8 cellular contexts compared by ENCODE assay signal in the genomic region with DNA sequence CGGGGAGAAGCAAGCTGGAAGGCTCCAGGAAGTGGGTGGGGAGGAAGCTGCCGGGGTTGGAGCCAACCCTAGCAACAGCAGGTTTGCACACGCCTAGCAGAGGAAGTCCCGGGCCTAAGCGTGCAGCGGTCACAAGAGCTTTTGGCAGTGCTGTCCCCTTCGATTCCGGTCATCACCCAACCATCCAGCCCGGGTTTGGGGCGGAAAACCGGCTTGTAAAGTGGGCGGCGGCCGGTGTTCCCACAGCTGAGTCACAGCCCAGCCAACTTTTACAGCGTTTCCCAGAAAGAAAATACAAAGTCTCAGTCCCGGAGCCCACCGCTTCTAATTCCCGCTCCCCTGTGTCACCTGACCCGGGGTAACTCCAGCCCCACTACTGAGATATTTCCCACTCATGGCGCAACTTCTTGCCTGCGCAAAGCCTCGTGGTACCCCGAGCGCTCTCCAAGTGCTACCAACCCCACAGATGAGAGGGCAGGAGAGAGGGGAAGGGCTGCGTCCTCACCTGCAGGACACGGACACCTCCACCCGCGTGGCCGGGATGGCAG. TPM values are rescaled to one million over a fixed set of nuclear protein-coding genes. Genes with fewer than 3 reads are reported as not detected.
A peak's percentile ranks its signal among the peaks of the same experiment; 100 is the strongest.
DNase-seq lines count a peak whose midpoint lies in the region; ATAC-seq and TF ChIP-seq lines count a peak whose summit lies in the region.

No MANE protein-coding gene starts in this region.

- peaks cover 0 to 30% (median 17%) of the 10 kb centered on the region in 12 donors for H3K4me1 ChIP-seq in heart left ventricle

- H3K4me1 Mint-ChIP-seq in activated naive CD8-positive, alpha-beta T cell treated with anti-CD3 and anti-CD28 coated beads, Interleukin-2, amount 50 U/mL, for 24 hours, result peaks cover 26% of the 10 kb centered on the region

- H3K36me3 ChIP-seq in heart left ventricle, result no peaks in the 10 kb centered on the region

- H3K27ac ChIP-seq in heart left ventricle, result peak overlapping the region; percentile 88 to 98 (median 94)

- H3K9me3 Mint-ChIP-seq in activated naive CD8-positive, alpha-beta T cell treated with anti-CD3 and anti-CD28 coated beads, Interleukin-2, amount 50 U/mL, for 24 hours, result no peaks in the 10 kb centered on the region

- DNase-seq in AG08395 (ENCODE audit: low spot score) (peak; percentile 86), SIG-M5 (lab: John Stamatoyannopoulos, UW) (peak; percentile 74), heart left ventricle (peak; percentile 89 to 94 (median 91)), pons (ENCODE audit: low spot score) (peak; percentile 41), NCI-H510A treated with DMSO at 0.1 percent for 48 hours (lab: John Stamatoyannopoulos, UW) (no peak)
- DNase-seq in activated naive CD8-positive, alpha-beta T cell treated with anti-CD3 and anti-CD28 coated beads, Interleukin-2, amount 50 U/mL, for 24 hours, result peak; percentile 41

- H3K27ac Mint-ChIP-seq in activated naive CD8-positive, alpha-beta T cell treated with anti-CD3 and anti-CD28 coated beads, Interleukin-2, amount 50 U/mL, for 24 hours, result peak overlapping the region; percentile 79

- H3K27me3 ChIP-seq in heart left ventricle, result no peaks in the 10 kb centered on the region

- 1% methylated on average over 18 to 29 of the region's 29 CpGs for WGBS in heart left ventricle, 4 donors

- H3K36me3 Mint-ChIP-seq in activated naive CD8-positive, alpha-beta T cell treated with anti-CD3 and anti-CD28 coated beads, Interleukin-2, amount 50 U/mL, for 24 hours (ENCODE audit: low read depth), result peaks cover 2% of the 10 kb centered on the region

- ATAC-seq in GM19025 (IDR thresholded peaks at IDR 0.05; ENCODE audit: low read depth, unreplicated experiment) (peak; percentile 48), HG03108 (IDR thresholded peaks at IDR 0.05; ENCODE audit: unreplicated experiment) (peak; percentile 58), heart left ventricle (peak; percentile 87 to 93 (median 91))
- peak; percentile 44 for ATAC-seq in activated naive CD8-positive, alpha-beta T cell treated with anti-CD3 and anti-CD28 coated beads, Interleukin-2, amount 50 U/mL, for 24 hours

- no peak for TF ChIP-seq POLR2A in heart left ventricle (IDR thresholded peaks at IDR 0.05)

- no peak for TF ChIP-seq CTCF in heart left ventricle (IDR thresholded peaks at IDR 0.05)

- intact Hi-C loops in heart left ventricle (cut with DNase I), result loop anchor here in 7 of 10 donors (5.0 to 10.0 kb wide), 7 partner anchors 53 to 580 kb away; no protein-coding TSS in a partner anchor

- H3K9me3 ChIP-seq in heart left ventricle, result no peaks in the 10 kb centered on the region

- H3K4me3 ChIP-seq in heart left ventricle, result peak overlapping the region; percentile 55 to 85 (median 74)

- peaks cover 24% of the 10 kb centered on the region for H3K27me3 Mint-ChIP-seq in activated naive CD8-positive, alpha-beta T cell treated with anti-CD3 and anti-CD28 coated beads, Interleukin-2, amount 50 U/mL, for 24 hours

- H3K4me3 Mint-ChIP-seq in activated naive CD8-positive, alpha-beta T cell treated with anti-CD3 and anti-CD28 coated beads, Interleukin-2, amount 50 U/mL, for 24 hours, result peak overlapping the region; percentile 81

RNA-seq across cellular contexts. Expression of gene CPNE8, which starts 0.4 kb away (rescaled TPM):
- total RNA-seq in heart left ventricle, result 10 to 100 TPM in 1 of 9 donors, 1 to 10 TPM in 8; 2.9 to 15.1 (median 5.5) TPM
- 1 to 10 TPM; 3.1 to 4.5 TPM for polyA plus RNA-seq in heart left ventricle
